ENCODE assay signal across 1 cellular context in the genomic region with DNA sequence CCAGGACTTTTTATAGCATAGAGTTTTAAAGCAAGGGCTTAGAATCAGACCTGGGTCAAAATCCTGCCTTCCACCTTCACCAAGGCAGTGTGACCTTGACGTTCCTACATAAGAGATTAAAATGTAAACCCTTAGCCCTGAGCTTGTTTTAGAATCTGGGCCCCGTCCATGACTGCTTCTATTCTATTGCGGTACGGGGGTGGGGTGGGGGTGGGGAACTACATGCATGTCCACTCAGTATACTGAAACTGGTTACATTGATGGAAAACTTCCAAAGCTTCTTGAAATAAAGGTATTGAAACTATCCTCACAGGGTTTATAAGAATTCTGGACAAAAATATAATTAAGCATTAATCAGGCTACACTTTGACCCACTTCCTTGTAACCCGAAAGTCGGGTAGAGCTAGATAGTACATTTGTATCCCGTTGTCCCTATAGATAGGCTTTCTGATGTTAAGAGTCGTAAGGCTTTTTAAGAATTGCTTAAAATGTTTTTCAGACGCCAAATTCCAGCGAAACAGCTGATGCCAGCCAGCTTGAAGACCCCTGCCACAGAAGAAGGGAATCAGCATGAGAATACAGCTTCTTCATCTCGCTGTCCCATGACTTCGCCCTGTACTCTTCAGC.
TF ChIP-seq lines count a peak whose summit lies in the region.

No MANE protein-coding gene starts in this region.

TF ChIP-seq in GM23338, 12 proteins besides CTCF, POLR2A, EP300 and RAD21 (continued from another document):
- TF ChIP-seq ZNF462 (CRISPR knock-in tag; IDR thresholded peaks at IDR 0.05) (no peak), POLR2AphosphoS5 (IDR thresholded peaks at IDR 0.05; ENCODE audit: low read depth) (no peak), NANOG (IDR thresholded peaks at IDR 0.05; ENCODE audit: borderline replicate concordance) (no peak), ETS1 (IDR thresholded peaks at IDR 0.05) (no peak), CREB1 (CRISPR knock-in tag; IDR thresholded peaks at IDR 0.05; ENCODE audit: low read depth) (no peak), ZNF114 (CRISPR knock-in tag; IDR thresholded peaks at IDR 0.05) (no peak), EZH2phosphoT487 (IDR thresholded peaks at IDR 0.05; ENCODE audit: unreplicated experiment) (no peak), EZH2 (IDR thresholded peaks at IDR 0.05; ENCODE audit: low read depth, unreplicated experiment) (no peak)
